ENCODE assay signal across 1 cellular context in genomic region chr2:28566441-28567075, GRCh38.
TF ChIP-seq lines count a peak whose summit lies in the region.

No MANE protein-coding gene starts in this region.

TF ChIP-seq in K562, 482 proteins besides CTCF, POLR2A, EP300 and RAD21 (continued from another document and continues in another):
- TF ChIP-seq, protein P1, sequence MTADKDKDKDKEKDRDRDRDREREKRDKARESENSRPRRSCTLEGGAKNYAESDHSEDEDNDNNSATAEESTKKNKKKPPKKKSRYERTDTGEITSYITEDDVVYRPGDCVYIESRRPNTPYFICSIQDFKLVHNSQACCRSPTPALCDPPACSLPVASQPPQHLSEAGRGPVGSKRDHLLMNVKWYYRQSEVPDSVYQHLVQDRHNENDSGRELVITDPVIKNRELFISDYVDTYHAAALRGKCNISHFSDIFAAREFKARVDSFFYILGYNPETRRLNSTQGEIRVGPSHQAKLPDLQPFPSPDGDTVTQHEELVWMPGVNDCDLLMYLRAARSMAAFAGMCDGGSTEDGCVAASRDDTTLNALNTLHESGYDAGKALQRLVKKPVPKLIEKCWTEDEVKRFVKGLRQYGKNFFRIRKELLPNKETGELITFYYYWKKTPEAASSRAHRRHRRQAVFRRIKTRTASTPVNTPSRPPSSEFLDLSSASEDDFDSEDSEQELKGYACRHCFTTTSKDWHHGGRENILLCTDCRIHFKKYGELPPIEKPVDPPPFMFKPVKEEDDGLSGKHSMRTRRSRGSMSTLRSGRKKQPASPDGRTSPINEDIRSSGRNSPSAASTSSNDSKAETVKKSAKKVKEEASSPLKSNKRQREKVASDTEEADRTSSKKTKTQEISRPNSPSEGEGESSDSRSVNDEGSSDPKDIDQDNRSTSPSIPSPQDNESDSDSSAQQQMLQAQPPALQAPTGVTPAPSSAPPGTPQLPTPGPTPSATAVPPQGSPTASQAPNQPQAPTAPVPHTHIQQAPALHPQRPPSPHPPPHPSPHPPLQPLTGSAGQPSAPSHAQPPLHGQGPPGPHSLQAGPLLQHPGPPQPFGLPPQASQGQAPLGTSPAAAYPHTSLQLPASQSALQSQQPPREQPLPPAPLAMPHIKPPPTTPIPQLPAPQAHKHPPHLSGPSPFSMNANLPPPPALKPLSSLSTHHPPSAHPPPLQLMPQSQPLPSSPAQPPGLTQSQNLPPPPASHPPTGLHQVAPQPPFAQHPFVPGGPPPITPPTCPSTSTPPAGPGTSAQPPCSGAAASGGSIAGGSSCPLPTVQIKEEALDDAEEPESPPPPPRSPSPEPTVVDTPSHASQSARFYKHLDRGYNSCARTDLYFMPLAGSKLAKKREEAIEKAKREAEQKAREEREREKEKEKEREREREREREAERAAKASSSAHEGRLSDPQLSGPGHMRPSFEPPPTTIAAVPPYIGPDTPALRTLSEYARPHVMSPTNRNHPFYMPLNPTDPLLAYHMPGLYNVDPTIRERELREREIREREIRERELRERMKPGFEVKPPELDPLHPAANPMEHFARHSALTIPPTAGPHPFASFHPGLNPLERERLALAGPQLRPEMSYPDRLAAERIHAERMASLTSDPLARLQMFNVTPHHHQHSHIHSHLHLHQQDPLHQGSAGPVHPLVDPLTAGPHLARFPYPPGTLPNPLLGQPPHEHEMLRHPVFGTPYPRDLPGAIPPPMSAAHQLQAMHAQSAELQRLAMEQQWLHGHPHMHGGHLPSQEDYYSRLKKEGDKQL (CRISPR knock-in tag; IDR thresholded peaks at IDR 0.05; ENCODE audit: borderline replicate concordance) = no peak
- TF ChIP-seq CHD2 (IDR thresholded peaks at IDR 0.05; ENCODE audit: low read depth, low read length) (no peak), CHD4 (IDR thresholded peaks at IDR 0.05; ENCODE audit: insufficient read depth, insufficient replicate concordance, low read depth, low read length, poor library complexity, severe bottlenecking) (no peak), BRD9 (IDR thresholded peaks at IDR 0.05; ENCODE audit: low read depth, partially characterized antibody) (no peak), SIN3B (IDR thresholded peaks at IDR 0.05; ENCODE audit: low read depth) (no peak), KDM1A (IDR thresholded peaks at IDR 0.05) (no peak), ARID2 (IDR thresholded peaks at IDR 0.05) (peak; percentile 33; the same call in 1 of the 2 replicates), KDM5B (IDR thresholded peaks at IDR 0.05; ENCODE audit: insufficient replicate concordance, low read depth, low read length) (no peak), ZKSCAN8 (CRISPR knock-in tag; IDR thresholded peaks at IDR 0.05) (no peak), NEUROD1 (IDR thresholded peaks at IDR 0.05; ENCODE audit: borderline replicate concordance, low read depth, low read length, partially characterized antibody) (peak; percentile 38), TSHZ1 (CRISPR knock-in tag; IDR thresholded peaks at IDR 0.05) (no peak), NCOA6 (IDR thresholded peaks at IDR 0.05) (no peak), GTF3C2 (IDR thresholded peaks at IDR 0.05; ENCODE audit: borderline replicate concordance, extremely low read depth, insufficient read length) (no peak), ZNF174 (CRISPR knock-in tag; IDR thresholded peaks at IDR 0.05) (no peak), ZNF644 (tag; IDR thresholded peaks at IDR 0.05; ENCODE audit: low read depth) (no peak), HCFC1 (IDR thresholded peaks at IDR 0.05; ENCODE audit: low read depth, low read length) (peak; percentile 31; the same call in 1 of the 2 replicates), EWSR1 (IDR thresholded peaks at IDR 0.05; ENCODE audit: borderline replicate concordance, low read depth, partially characterized antibody) (no peak), PCBP1 (IDR thresholded peaks at IDR 0.05; ENCODE audit: low read depth, low read length, poor library complexity, severe bottlenecking) (no peak), RB1 (IDR thresholded peaks at IDR 0.05; ENCODE audit: low read depth) (peak; percentile 89), ETS2 (tag; IDR thresholded peaks at IDR 0.05; ENCODE audit: borderline replicate concordance, poor library complexity, severe bottlenecking) (no peak), TAF9B (IDR thresholded peaks at IDR 0.05; ENCODE audit: partially characterized antibody) (no peak), HDAC2 (IDR thresholded peaks at IDR 0.05) (no peak), THRAP3 (IDR thresholded peaks at IDR 0.05; ENCODE audit: borderline replicate concordance) (no peak), KDM4B (IDR thresholded peaks at IDR 0.05; ENCODE audit: borderline replicate concordance in 2 of 2, low read depth in 1 of 2) (no peak), ZHX1 (conservative IDR thresholded peaks at IDR 0.05; ENCODE audit: low read length) (no peak), SIX5 (IDR thresholded peaks at IDR 0.05; ENCODE audit: borderline replicate concordance in 1 of 2, insufficient read depth in 1 of 2, low read depth in 1 of 2, low read length in 2 of 2) (no peak), HIVEP1 (CRISPR knock-in tag; IDR thresholded peaks at IDR 0.05) (no peak), NR1H2 (CRISPR knock-in tag; IDR thresholded peaks at IDR 0.05) (no peak), TFAP4 (CRISPR knock-in tag; IDR thresholded peaks at IDR 0.05; ENCODE audit: borderline replicate concordance) (peak; percentile 67), MLLT1 (IDR thresholded peaks at IDR 0.05) (peak in 1 of 2 experiments; percentile 60; a peak in 2 of 4 replicates), MCM5 (IDR thresholded peaks at IDR 0.05; ENCODE audit: low read depth) (no peak), ZFP36 (IDR thresholded peaks at IDR 0.05; ENCODE audit: low read depth, low read length, partially characterized antibody) (no peak), PTTG1 (tag; IDR thresholded peaks at IDR 0.05; ENCODE audit: low read depth) (no peak)
- TF ChIP-seq, protein P2, sequence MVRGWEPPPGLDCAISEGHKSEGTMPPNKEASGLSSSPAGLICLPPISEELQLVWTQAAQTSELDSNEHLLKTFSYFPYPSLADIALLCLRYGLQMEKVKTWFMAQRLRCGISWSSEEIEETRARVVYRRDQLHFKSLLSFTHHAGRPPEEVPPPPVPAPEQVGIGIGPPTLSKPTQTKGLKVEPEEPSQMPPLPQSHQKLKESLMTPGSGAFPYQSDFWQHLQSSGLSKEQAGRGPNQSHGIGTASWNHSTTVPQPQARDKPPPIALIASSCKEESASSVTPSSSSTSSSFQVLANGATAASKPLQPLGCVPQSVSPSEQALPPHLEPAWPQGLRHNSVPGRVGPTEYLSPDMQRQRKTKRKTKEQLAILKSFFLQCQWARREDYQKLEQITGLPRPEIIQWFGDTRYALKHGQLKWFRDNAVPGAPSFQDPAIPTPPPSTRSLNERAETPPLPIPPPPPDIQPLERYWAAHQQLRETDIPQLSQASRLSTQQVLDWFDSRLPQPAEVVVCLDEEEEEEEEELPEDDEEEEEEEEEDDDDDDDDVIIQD (CRISPR knock-in tag; IDR thresholded peaks at IDR 0.05) = no peak
- TF ChIP-seq, protein P3, sequence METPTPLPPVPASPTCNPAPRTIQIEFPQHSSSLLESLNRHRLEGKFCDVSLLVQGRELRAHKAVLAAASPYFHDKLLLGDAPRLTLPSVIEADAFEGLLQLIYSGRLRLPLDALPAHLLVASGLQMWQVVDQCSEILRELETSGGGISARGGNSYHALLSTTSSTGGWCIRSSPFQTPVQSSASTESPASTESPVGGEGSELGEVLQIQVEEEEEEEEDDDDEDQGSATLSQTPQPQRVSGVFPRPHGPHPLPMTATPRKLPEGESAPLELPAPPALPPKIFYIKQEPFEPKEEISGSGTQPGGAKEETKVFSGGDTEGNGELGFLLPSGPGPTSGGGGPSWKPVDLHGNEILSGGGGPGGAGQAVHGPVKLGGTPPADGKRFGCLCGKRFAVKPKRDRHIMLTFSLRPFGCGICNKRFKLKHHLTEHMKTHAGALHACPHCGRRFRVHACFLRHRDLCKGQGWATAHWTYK (CRISPR knock-in tag; IDR thresholded peaks at IDR 0.05) = no peak
- TF ChIP-seq, protein P4, sequence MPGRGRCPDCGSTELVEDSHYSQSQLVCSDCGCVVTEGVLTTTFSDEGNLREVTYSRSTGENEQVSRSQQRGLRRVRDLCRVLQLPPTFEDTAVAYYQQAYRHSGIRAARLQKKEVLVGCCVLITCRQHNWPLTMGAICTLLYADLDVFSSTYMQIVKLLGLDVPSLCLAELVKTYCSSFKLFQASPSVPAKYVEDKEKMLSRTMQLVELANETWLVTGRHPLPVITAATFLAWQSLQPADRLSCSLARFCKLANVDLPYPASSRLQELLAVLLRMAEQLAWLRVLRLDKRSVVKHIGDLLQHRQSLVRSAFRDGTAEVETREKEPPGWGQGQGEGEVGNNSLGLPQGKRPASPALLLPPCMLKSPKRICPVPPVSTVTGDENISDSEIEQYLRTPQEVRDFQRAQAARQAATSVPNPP (IDR thresholded peaks at IDR 0.05; ENCODE audit: borderline replicate concordance, insufficient read depth, insufficient read length) = no peak
